8 cellular contexts compared by ENCODE assay signal in genomic region chr14:59275668-59276067, GRCh38.
DNase-seq lines count a peak whose midpoint lies in the region; ATAC-seq, FAIRE-seq and TF ChIP-seq lines count a peak whose summit lies in the region.

No MANE protein-coding gene starts in this region.

- H3K36me3 ChIP-seq in body of pancreas (replicated peaks in 1 of 2; ENCODE audit: insufficient read depth in 1 of 2, low read depth in 2 of 2) (no peaks in the 10 kb centered on the region), Karpas-422 (ENCODE audit: insufficient read depth, low read length) (no peaks in the 10 kb centered on the region)

- H3K9me3 ChIP-seq in body of pancreas (no peaks in the 10 kb centered on the region), Karpas-422 (ENCODE audit: low read length) (no peaks in the 10 kb centered on the region)

- FAIRE-seq in GM12891 (lab: Jason Lieb, UNC) = peak; percentile 86

- H3K4me1 ChIP-seq in body of pancreas (peaks cover 24% of the 10 kb centered on the region), Karpas-422 (ENCODE audit: low read length) (peaks cover 17% of the 10 kb centered on the region)

- ATAC-seq in GM21723 (IDR thresholded peaks at IDR 0.05; ENCODE audit: unreplicated experiment) (peak; percentile 97), body of pancreas (peak; percentile 84)

- DNase-seq in GM12891 (ENCODE audit: insufficient read length, low spot score) (peak; percentile 15), LHCN-M2 (ENCODE audit: low read depth) (peak; percentile 91), body of pancreas (no peak), myocyte (ENCODE audit: low read depth) (peak; percentile 59), T1000 (lab: John Stamatoyannopoulos, UW) (no peak), Karpas-422 (no peak), cerebellar nuclear complex (lab: John Stamatoyannopoulos, UW) (no peak)

- H3K4me3 ChIP-seq in body of pancreas = no peak overlapping the region
- no peak overlapping the region for H3K4me3 ChIP-seq in Karpas-422 (ENCODE audit: low read length)

- H4K20me1 ChIP-seq in Karpas-422 (ENCODE audit: insufficient read depth, low read depth, low read length) = no peaks in the 10 kb centered on the region

- TF ChIP-seq CTCF in body of pancreas (IDR thresholded peaks at IDR 0.05) = no peak

- H3K9me2 ChIP-seq in Karpas-422 (replicated peaks; ENCODE audit: insufficient read depth, low read length) = no peaks in the 10 kb centered on the region

- intact Hi-C loops in body of pancreas (cut with DNase I) = no loop called here

- no peaks in the 10 kb centered on the region for H3K79me2 ChIP-seq in Karpas-422 (ENCODE audit: low read length)

- no peak for TF ChIP-seq POLR2A in GM12891 (IDR thresholded peaks at IDR 0.05; ENCODE audit: low read depth, low read length)
- TF ChIP-seq POLR2A in body of pancreas (IDR thresholded peaks at IDR 0.05) = no peak

- H3K27ac ChIP-seq in body of pancreas (peak overlapping the region in 3 of 4 donors; percentile 41 to 57 (median 48)), Karpas-422 (ENCODE audit: low read length) (no peak overlapping the region)

- H3K4me2 ChIP-seq in Karpas-422 (ENCODE audit: low read depth, low read length, poor library complexity, severe bottlenecking) = no peak overlapping the region

- H2AFZ ChIP-seq in Karpas-422 (ENCODE audit: low read length) = no peak overlapping the region

- H3K27me3 ChIP-seq in body of pancreas = no peaks in the 10 kb centered on the region
- H3K27me3 ChIP-seq in Karpas-422 (ENCODE audit: low read length) = no peaks in the 10 kb centered on the region

- no peak overlapping the region for H3K9ac ChIP-seq in Karpas-422 (ENCODE audit: low read length)

TF ChIP-seq in GM12891, 5 proteins besides CTCF, POLR2A, EP300 and RAD21:
- no peak for TF ChIP-seq POLR2AphosphoS5 (IDR thresholded peaks at IDR 0.05; ENCODE audit: low read depth, low read length)
- TF ChIP-seq SPI1 (IDR thresholded peaks at IDR 0.05; ENCODE audit: low read depth, low read length) = peak; percentile 72

Comparison
In these comparisons a context has a peak if more than half of its experiments do, and no peak if none do; other contexts are left out.
1. DNase-seq: peak in GM12891 (single experiment), LHCN-M2 (single experiment) and myocyte (single experiment); none in body of pancreas (0 of 4), T1000 (single experiment), Karpas-422 (single experiment) and cerebellar nuclear complex (0 of 2).